ENCODE assay signal across 8 cellular contexts in the genomic region with DNA sequence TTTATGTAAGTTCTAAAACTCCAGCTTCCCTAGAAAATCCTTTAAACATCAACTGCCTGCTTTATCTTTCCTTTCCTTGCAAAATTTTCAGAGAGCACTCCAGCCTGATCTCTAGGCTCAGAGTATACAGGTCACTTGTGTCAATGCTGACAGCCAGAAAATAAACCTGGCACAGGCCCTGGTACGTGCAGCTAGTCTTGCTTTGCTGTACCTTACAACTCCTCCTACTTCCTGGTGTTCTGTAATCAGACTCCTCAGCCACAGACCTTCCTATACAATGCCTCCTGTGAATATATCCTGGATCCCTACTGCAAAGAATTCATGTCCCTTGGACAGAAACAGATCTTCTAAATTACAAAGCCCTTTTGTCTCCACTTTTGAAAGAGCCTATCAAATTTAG. TPM values are rescaled to one million over a fixed set of nuclear protein-coding genes. Genes with fewer than 3 reads are reported as not detected.
DNase-seq lines count a peak whose midpoint lies in the region; ATAC-seq, FAIRE-seq and TF ChIP-seq lines count a peak whose summit lies in the region.

No MANE protein-coding gene starts in this region.

- no peak for TF ChIP-seq CTCF in cardiac fibroblast (IDR thresholded peaks at IDR 0.05; ENCODE audit: low read depth, low read length)
- TF ChIP-seq CTCF in osteocyte (IDR thresholded peaks at IDR 0.05) = no peak

- peak; percentile 96 for FAIRE-seq in H54 (lab: Jason Lieb, UNC)

- no peak for TF ChIP-seq POLR2A in H54 (IDR thresholded peaks at IDR 0.05; ENCODE audit: low read depth, low read length)

- no peak overlapping the region for H3K4me3 ChIP-seq in cardiac fibroblast (replicated peaks in 1 of 2; ENCODE audit: low read depth in 2 of 2, low read length in 2 of 2)

- H3K27me3 Mint-ChIP-seq in osteocyte (ENCODE audit: unreplicated experiment) = no peaks in the 10 kb centered on the region

- no peaks in the 10 kb centered on the region for H3K36me3 Mint-ChIP-seq in osteocyte (ENCODE audit: unreplicated experiment)

- ATAC-seq in HG03280 (IDR thresholded peaks at IDR 0.05; ENCODE audit: unreplicated experiment) = no peak

- peak overlapping the region; percentile 19 for H3K27ac Mint-ChIP-seq in osteocyte (ENCODE audit: unreplicated experiment)

- no peak overlapping the region for H3K4me3 Mint-ChIP-seq in osteocyte (ENCODE audit: unreplicated experiment)

- no peaks in the 10 kb centered on the region for H3K9me3 Mint-ChIP-seq in osteocyte (ENCODE audit: unreplicated experiment)

- peaks cover 24% of the 10 kb centered on the region for H3K4me1 Mint-ChIP-seq in osteocyte (ENCODE audit: unreplicated experiment)

- DNase-seq in DMS53 (lab: John Stamatoyannopoulos, UW) = peak; percentile 89
- no peak for DNase-seq in H54 (ENCODE audit: insufficient read length, low spot score)
- DNase-seq in NCI-H774 (lab: John Stamatoyannopoulos, UW) = peak; percentile 68
- peak; percentile 22 to 34 for DNase-seq in cardiac fibroblast (ENCODE audit: low read depth in 2 of 2)
- peak; percentile 8 for DNase-seq in osteocyte (ENCODE audit: extremely low spot score, unreplicated experiment)
- DNase-seq in NCI-H2171 (lab: John Stamatoyannopoulos, UW) = no peak
- no peak for DNase-seq in NCI-H446 treated with DMSO at 0.1 percent for 48 hours (lab: John Stamatoyannopoulos, UW)

RNA-seq across cellular contexts. Expression of gene TMEM123, which starts 24.2 kb away (rescaled TPM):
- 244 and 250 TPM in 2 replicates for total RNA-seq in osteocyte

RNA-seq across cellular contexts. Expression of gene MMP7, which starts 53.7 kb away (rescaled TPM):
- not detected in 2 replicates for total RNA-seq in osteocyte

Comparison
In these comparisons a context has a peak if more than half of its experiments do, and no peak if none do; other contexts are left out.
1. DNase-seq: peak in DMS53 (single experiment), NCI-H774 (single experiment), cardiac fibroblast (2 of 2) and osteocyte (single experiment); none in H54 (single experiment), NCI-H2171 (single experiment) and NCI-H446 treated with DMSO at 0.1 percent for 48 hours (single experiment).